In the genomic region with DNA sequence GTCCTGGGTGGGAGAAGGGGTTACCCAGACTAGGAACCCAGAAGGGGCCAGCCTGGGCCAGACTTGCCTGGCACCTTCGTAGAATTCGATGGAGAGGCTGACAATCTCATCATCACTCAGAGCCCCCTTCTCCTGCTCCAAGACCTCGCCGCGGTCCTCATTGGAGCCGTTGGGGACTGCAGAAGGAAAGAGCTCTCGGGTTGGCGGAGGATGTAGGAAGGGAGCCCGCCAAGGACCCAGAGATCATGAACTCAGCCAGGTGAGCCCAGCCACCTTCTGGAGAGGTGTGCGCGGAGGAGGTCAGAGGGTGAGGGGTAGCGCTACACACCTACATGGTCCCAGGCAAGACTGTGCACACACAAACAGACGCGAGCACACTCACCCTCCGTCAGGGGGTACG, we compare ENCODE assay signal across 26 cellular contexts. TPM values are rescaled to one million over a fixed set of nuclear protein-coding genes. Genes with fewer than 3 reads are reported as not detected.
A peak's percentile ranks its signal among the peaks of the same experiment; 100 is the strongest.
DNase-seq lines count a peak whose midpoint lies in the region; ATAC-seq, FAIRE-seq and TF ChIP-seq lines count a peak whose summit lies in the region.
"Had no signal": no experiment of that assay in that cellular context is flagged by ENCODE, and none has a peak within 500 bp of the region (broad histone marks: within the 10 kb centered on the region; RNA-seq: fewer than 3 reads in every experiment).

No MANE protein-coding gene starts in this region.

- in situ Hi-C loops in HepG2 (cut with HindIII; ENCODE audit: extremely low pct_ligation_motif_present, low pct_unique_long_range_greater_than_20kb) = no loop called here

- H3K27ac Mint-ChIP-seq in astrocyte (ENCODE audit: unreplicated experiment) = peak overlapping the region; percentile 26
- H3K27ac Mint-ChIP-seq: CD4-positive, CD25-positive, alpha-beta regulatory T cell; CD8-positive, alpha-beta memory T cell; GM23338 had no signal

- H3K9me3 ChIP-seq in HepG2 (ENCODE audit: low read length) (no peaks in the 10 kb centered on the region), right lobe of liver (no peaks in the 10 kb centered on the region), astrocyte (ENCODE audit: insufficient read depth, low read depth, low read length) (no peaks in the 10 kb centered on the region), osteoblast (ENCODE audit: low read depth, low read length) (no peaks in the 10 kb centered on the region), breast epithelium (no peaks in the 10 kb centered on the region)
- H3K9me3 ChIP-seq: A549, BE2C had no signal

- no TSS peak for BruUV-seq in HepG2 (replicated peaks; lab: Mats Ljungman, UMichigan)

- TF ChIP-seq CTCF in HepG2 (CRISPR knock-in tag; IDR thresholded peaks at IDR 0.05) (no peak), right lobe of liver (IDR thresholded peaks at IDR 0.05) (no peak), astrocyte (IDR thresholded peaks at IDR 0.05; ENCODE audit: insufficient read depth, low read depth, low read length) (no peak), osteoblast (IDR thresholded peaks at IDR 0.05; ENCODE audit: extremely low read depth, low read depth, low read length) (no peak), breast epithelium (IDR thresholded peaks at IDR 0.05) (no peak)

- TF ChIP-seq EP300 in HepG2 (IDR thresholded peaks at IDR 0.05; ENCODE audit: low read depth in 2 of 2, low read length in 2 of 2) (no peak), HepG2 (CRISPR knock-in tag; IDR thresholded peaks at IDR 0.05; ENCODE audit: borderline replicate concordance) (no peak)

- H3K27me3 Mint-ChIP-seq in astrocyte (ENCODE audit: low read depth, unreplicated experiment) = no peaks in the 10 kb centered on the region
- H3K27me3 Mint-ChIP-seq: CD4-positive, CD25-positive, alpha-beta regulatory T cell had no signal

- intact Hi-C loops in HepG2 (cut with micrococcal nuclease; ENCODE audit: unreplicated experiment) = no loop called here
- intact Hi-C loops in right lobe of liver (cut with DNase I) = loop anchor here in 1 of 2 donors (5.0 kb wide), 1 partner anchor 56 kb away; no protein-coding TSS in a partner anchor
- intact Hi-C loops in breast epithelium (cut with DNase I; ENCODE audit: low total_unique reads) = loop anchor here (1.0 to 5.0 kb wide), 2 partner anchors 40 to 61 kb away; no protein-coding TSS in a partner anchor

- FAIRE-seq in HepG2 (lab: Jason Lieb, UNC) = no peak
- FAIRE-seq in astrocyte (lab: Jason Lieb, UNC) = no peak
- FAIRE-seq: A549, D721Med, GM12891, GM18507, H54 had no signal

- H3K4me3 ChIP-seq in HepG2 (replicated peaks in 1 of 3; ENCODE audit: insufficient read depth in 1 of 3, low read depth in 2 of 3, low read length in 3 of 3) (no peak overlapping the region), right lobe of liver (no peak overlapping the region), H7 (ENCODE audit: insufficient read depth, low read depth, low read length) (no peak overlapping the region), astrocyte (ENCODE audit: insufficient read depth, low read depth, low read length) (no peak overlapping the region), osteoblast (ENCODE audit: insufficient read depth, low read length) (no peak overlapping the region), breast epithelium (no peak overlapping the region)
- H3K4me3 ChIP-seq: A549, GM23338 had no signal

- POLR2A ChIA-PET in HepG2 (lab: Yijun Ruan, JAX) = no interaction called here

- H4K20me1 ChIP-seq in HepG2 (ENCODE audit: insufficient read depth, low read length) (peaks cover 39% of the 10 kb centered on the region), astrocyte (ENCODE audit: insufficient read depth, low read length) (peaks cover 84% of the 10 kb centered on the region), osteoblast (ENCODE audit: insufficient read depth, low read length) (peaks cover 65% of the 10 kb centered on the region)

- H3K27me3 ChIP-seq in HepG2 (ENCODE audit: control insufficient read depth in 1 of 2, insufficient read depth in 2 of 2, low read length in 2 of 2) (no peaks in the 10 kb centered on the region), right lobe of liver (no peaks in the 10 kb centered on the region), H7 (ENCODE audit: control insufficient read depth, insufficient read depth, low read length) (no peaks in the 10 kb centered on the region), astrocyte (ENCODE audit: insufficient read depth, low read length) (no peaks in the 10 kb centered on the region), osteoblast (ENCODE audit: insufficient read depth, low read length) (no peaks in the 10 kb centered on the region), breast epithelium (no peaks in the 10 kb centered on the region)
- H3K27me3 ChIP-seq: BE2C had no signal

- H3K4me2 ChIP-seq in HepG2 (ENCODE audit: low read depth, low read length) = no peak overlapping the region
- H3K4me2 ChIP-seq in astrocyte (ENCODE audit: low read length) = no peak overlapping the region
- no peak overlapping the region for H3K4me2 ChIP-seq in osteoblast (ENCODE audit: insufficient read depth, low read length)
- H3K4me2 ChIP-seq: A549, GM23338 had no signal

- ATAC-seq in HepG2 (no peak), right lobe of liver (no peak)
- ATAC-seq: A549, GM23338 had no signal

- no peak for TF ChIP-seq RAD21 in HepG2 (CRISPR knock-in tag; IDR thresholded peaks at IDR 0.05)

- peaks cover 41% of the 10 kb centered on the region for H3K79me2 ChIP-seq in HepG2 (ENCODE audit: insufficient read depth, low read length)
- peaks cover 49% of the 10 kb centered on the region for H3K79me2 ChIP-seq in astrocyte (ENCODE audit: insufficient read depth, low read length)
- H3K79me2 ChIP-seq in osteoblast (ENCODE audit: insufficient read depth, low read length) = peaks cover 67% of the 10 kb centered on the region

- H3K4me1 ChIP-seq in HepG2 (ENCODE audit: insufficient read depth, low read length) (peaks cover 41% of the 10 kb centered on the region), right lobe of liver (peaks cover 0 to 18% (median 0%) of the 10 kb centered on the region in 4 donors), astrocyte (ENCODE audit: insufficient read depth, low read length) (peaks cover 14% of the 10 kb centered on the region), osteoblast (ENCODE audit: insufficient read depth, low read length) (peaks cover 30% of the 10 kb centered on the region), breast epithelium (peaks cover 12% of the 10 kb centered on the region in 2 donors)

- H2AFZ ChIP-seq in HepG2 (ENCODE audit: low read length) (no peak overlapping the region), astrocyte (ENCODE audit: low read depth, low read length) (no peak overlapping the region), osteoblast (ENCODE audit: low read length) (no peak overlapping the region)
- H2AFZ ChIP-seq: GM23338 had no signal

- peaks cover 30 to 59% of the 10 kb centered on the region in 2 experiments for H3K36me3 ChIP-seq in HepG2 (replicated peaks in 1 of 2; ENCODE audit: control insufficient read depth in 1 of 2, insufficient read depth in 2 of 2, low read length in 2 of 2)
- peaks cover 0 to under 1% (median 0%) of the 10 kb centered on the region in 4 donors for H3K36me3 ChIP-seq in right lobe of liver
- peaks cover 26% of the 10 kb centered on the region for H3K36me3 ChIP-seq in H7 (replicated peaks; ENCODE audit: control insufficient read depth, insufficient read depth, low read length)
- peaks cover 17% of the 10 kb centered on the region for H3K36me3 ChIP-seq in astrocyte (ENCODE audit: insufficient read depth, low read length)
- H3K36me3 ChIP-seq in osteoblast (ENCODE audit: insufficient read depth, low read length) = peaks cover 53% of the 10 kb centered on the region
- H3K36me3 ChIP-seq in breast epithelium = no peaks in the 10 kb centered on the region

- no peak for DNase-seq in HepG2 (ENCODE audit: low spot score)
- no peak for DNase-seq in right lobe of liver
- DNase-seq in H7 = peak; percentile 30
- DNase-seq in astrocyte (ENCODE audit: low read depth) = no peak
- DNase-seq in osteoblast (ENCODE audit: insufficient read length, low spot score, missing footprints) = peak; percentile 46
- no peak for DNase-seq in central memory CD4-positive, alpha-beta T cell
- DNase-seq in breast epithelium (ENCODE audit: low spot score in 2 of 2) = no peak
- no peak for DNase-seq in NCI-H345 (lab: John Stamatoyannopoulos, UW)
- DNase-seq: 8988T; ACHN; AML-193; BE2C; CD4-positive, CD25-positive, alpha-beta regulatory T cell; CD8-positive, alpha-beta memory T cell; DMS 273 treated with DMSO at 0.1 percent for 48 hours; DMS79; EL; GF-D8; HCEC 1CT had no signal

- CTCF ChIA-PET in HepG2 (lab: Yijun Ruan, JAX; ENCODE audit: low intra/inter-chr PET ratio, low total read pairs) = no interaction called here

- peaks cover 12% of the 10 kb centered on the region for H3K4me1 Mint-ChIP-seq in astrocyte (ENCODE audit: low read depth, unreplicated experiment)

- no peak overlapping the region for H3K27ac ChIP-seq in HepG2 (ENCODE audit: extremely low read length, insufficient read depth, low read length)
- no peak overlapping the region for H3K27ac ChIP-seq in right lobe of liver
- no peak overlapping the region for H3K27ac ChIP-seq in astrocyte (ENCODE audit: low read depth, low read length)
- no peak overlapping the region for H3K27ac ChIP-seq in osteoblast (ENCODE audit: low read depth, low read length)
- H3K27ac ChIP-seq in breast epithelium = no peak overlapping the region
- H3K27ac ChIP-seq: A549, C4-2B had no signal

- WGBS in HepG2 (ENCODE audit: low lambda C conversion rate) = 97% methylated on average over 16 of the region's 16 CpGs
- 88% methylated on average over 4 of the region's 16 CpGs for WGBS in right lobe of liver (ENCODE audit: insufficient coverage, low coverage, low lambda C conversion rate, missing lambda C conversion rate)

- no peak for TF ChIP-seq POLR2A in HepG2 (IDR thresholded peaks at IDR 0.05; ENCODE audit: insufficient read depth in 1 of 2, low read depth in 2 of 2, low read length in 2 of 2)
- TF ChIP-seq POLR2A in right lobe of liver (IDR thresholded peaks at IDR 0.05) = no peak
- no peak for TF ChIP-seq POLR2A in breast epithelium (IDR thresholded peaks at IDR 0.05)

- no peak overlapping the region for H3K4me3 Mint-ChIP-seq in astrocyte (ENCODE audit: unreplicated experiment)
- H3K4me3 Mint-ChIP-seq: CD4-positive, CD25-positive, alpha-beta regulatory T cell; CD8-positive, alpha-beta memory T cell; GM23338 had no signal

- peaks cover 11% of the 10 kb centered on the region for H3K36me3 Mint-ChIP-seq in astrocyte (ENCODE audit: low read depth, unreplicated experiment)
- H3K36me3 Mint-ChIP-seq: CD4-positive, CD25-positive, alpha-beta regulatory T cell had no signal

- H3K9ac ChIP-seq in HepG2 (ENCODE audit: insufficient read depth, low read depth, low read length) (no peak overlapping the region), astrocyte (ENCODE audit: low read length) (no peak overlapping the region)

- H3K9me3 Mint-ChIP-seq in astrocyte (ENCODE audit: unreplicated experiment) = no peaks in the 10 kb centered on the region
- H3K9me3 Mint-ChIP-seq: CD8-positive, alpha-beta memory T cell; GM23338 had no signal

RNA-seq across cellular contexts. Expression of a gene that starts 8.5 kb away (rescaled TPM):
- total RNA-seq in HepG2 (2016; rRNA removed; fragmentation: Illumina TruSeq; extraction: Trizol) (34.1 and 42.6 TPM in 2 replicates), right lobe of liver (10 to 100 TPM; 34.2 to 88.1 (median 55.1) TPM), astrocyte (12.0 and 13.1 TPM in 2 replicates), osteoblast (3.5 and 3.6 TPM in 2 replicates), breast epithelium (10 to 100 TPM in 2 of 3 donors, 1 to 10 TPM in 1; 8.9 to 15.0 (median 12.5) TPM)
- total RNA-seq in HepG2 (2016; cell fraction: cytosol; rRNA removed; fragmentation: Illumina TruSeq; extraction: Trizol; ENCODE audit: low read depth) = 64.2 and 89.3 TPM in 2 replicates
- total RNA-seq in HepG2 (2016; cell fraction: insoluble cytoplasmic fraction; rRNA removed; fragmentation: Illumina TruSeq; extraction: Trizol) = 38.9 and 39.2 TPM in 2 replicates
- total RNA-seq in HepG2 (2016; cell fraction: membrane; rRNA removed; fragmentation: Illumina TruSeq; extraction: Trizol) = 72.8 and 92.2 TPM in 2 replicates
- total RNA-seq in HepG2 (2016; cell fraction: nucleus; rRNA removed; fragmentation: Illumina TruSeq; extraction: Trizol) = 12.0 and 15.5 TPM in 2 replicates
- 30.0 and 34.9 TPM in 2 replicates for polyA plus RNA-seq in HepG2 (2011; rRNA removed)
- 15.0 and 24.9 TPM in 2 replicates for polyA plus RNA-seq in HepG2 (2011; cell fraction: cytosol; rRNA removed)
- polyA plus RNA-seq in HepG2 (2011; cell fraction: nucleus; rRNA removed) = 10.7 and 11.5 TPM in 2 replicates
- polyA plus RNA-seq in HepG2 (2012) = 34.2 TPM in 2 replicates
- polyA plus RNA-seq in HepG2 (2016; cell fraction: cytosol; fragmentation: Illumina TruSeq; extraction: Trizol; ENCODE audit: low read depth) = 183 and 249 TPM in 2 replicates
- polyA plus RNA-seq in HepG2 (2016; cell fraction: insoluble cytoplasmic fraction; fragmentation: Illumina TruSeq; extraction: Trizol; ENCODE audit: low read depth) = 69.7 and 77.8 TPM in 2 replicates
- 135 and 168 TPM in 2 replicates for polyA plus RNA-seq in HepG2 (2016; cell fraction: membrane; fragmentation: Illumina TruSeq; extraction: Trizol; ENCODE audit: low read depth)
- polyA plus RNA-seq in HepG2 (2016; cell fraction: nucleus; fragmentation: Illumina TruSeq; extraction: Trizol; ENCODE audit: insufficient read depth, low read depth) = 46.2 and 46.8 TPM in 2 replicates
- 16.1 and 27.0 TPM in 2 replicates for polyA minus RNA-seq in HepG2 (2011; rRNA and poly(A)+ RNA removed; ENCODE audit: low replicate concordance)
- 7.2 and 7.7 TPM in 2 replicates for polyA minus RNA-seq in HepG2 (2011; cell fraction: cytosol; rRNA and poly(A)+ RNA removed)
- polyA minus RNA-seq in HepG2 (2011; cell fraction: nucleus; rRNA and poly(A)+ RNA removed) = 7.1 and 8.1 TPM in 2 replicates
- 2.9 TPM in 2 replicates for total RNA-seq in H7 (2014; rRNA removed; shearing (Covaris generic))

RNA-seq across cellular contexts. Expression of a gene that starts 9.4 kb away (rescaled TPM):
- total RNA-seq in HepG2 (2016; rRNA removed; fragmentation: Illumina TruSeq; extraction: Trizol) (11.6 and 11.7 TPM in 2 replicates), right lobe of liver (1 to 10 TPM; 1.7 to 8.0 (median 3.9) TPM), astrocyte (68.2 and 73.7 TPM in 2 replicates), osteoblast (3.3 and 5.0 TPM in 2 replicates), breast epithelium (1 to 10 TPM; 6.4 to 9.5 (median 9.3) TPM)
- total RNA-seq in HepG2 (2016; cell fraction: cytosol; rRNA removed; fragmentation: Illumina TruSeq; extraction: Trizol; ENCODE audit: low read depth) = 12.6 and 19.2 TPM in 2 replicates
- 8.9 and 11.5 TPM in 2 replicates for total RNA-seq in HepG2 (2016; cell fraction: insoluble cytoplasmic fraction; rRNA removed; fragmentation: Illumina TruSeq; extraction: Trizol)
- 33.3 and 35.3 TPM in 2 replicates for total RNA-seq in HepG2 (2016; cell fraction: membrane; rRNA removed; fragmentation: Illumina TruSeq; extraction: Trizol)
- total RNA-seq in HepG2 (2016; cell fraction: nucleus; rRNA removed; fragmentation: Illumina TruSeq; extraction: Trizol) = 13.3 and 14.9 TPM in 2 replicates
- 29.4 and 30.6 TPM in 2 replicates for polyA plus RNA-seq in HepG2 (2011; rRNA removed)
- polyA plus RNA-seq in HepG2 (2011; cell fraction: cytosol; rRNA removed) = 18.7 and 30.8 TPM in 2 replicates
- 53.9 and 68.1 TPM in 2 replicates for polyA plus RNA-seq in HepG2 (2011; cell fraction: nucleus; rRNA removed)
- 32.6 and 40.9 TPM in 2 replicates for polyA plus RNA-seq in HepG2 (2012)
- 194 and 224 TPM in 2 replicates for polyA plus RNA-seq in HepG2 (2016; cell fraction: cytosol; fragmentation: Illumina TruSeq; extraction: Trizol; ENCODE audit: low read depth)
- polyA plus RNA-seq in HepG2 (2016; cell fraction: insoluble cytoplasmic fraction; fragmentation: Illumina TruSeq; extraction: Trizol; ENCODE audit: low read depth) = 44.1 and 62.1 TPM in 2 replicates
- polyA plus RNA-seq in HepG2 (2016; cell fraction: membrane; fragmentation: Illumina TruSeq; extraction: Trizol; ENCODE audit: low read depth) = 209 and 253 TPM in 2 replicates
- 85.1 and 95.0 TPM in 2 replicates for polyA plus RNA-seq in HepG2 (2016; cell fraction: nucleus; fragmentation: Illumina TruSeq; extraction: Trizol; ENCODE audit: insufficient read depth, low read depth)
- 11.1 and 38.8 TPM in 2 replicates for polyA minus RNA-seq in HepG2 (2011; rRNA and poly(A)+ RNA removed; ENCODE audit: low replicate concordance)
- polyA minus RNA-seq in HepG2 (2011; cell fraction: cytosol; rRNA and poly(A)+ RNA removed) = 30.5 and 32.4 TPM in 2 replicates
- polyA minus RNA-seq in HepG2 (2011; cell fraction: nucleus; rRNA and poly(A)+ RNA removed) = 13.9 and 14.2 TPM in 2 replicates
- total RNA-seq in H7 (2014; rRNA removed; shearing (Covaris generic)) = 19.3 and 27.0 TPM in 2 replicates
- polyA plus RNA-seq: CD4-positive, CD25-positive, alpha-beta regulatory T cell had no signal

RNA-seq across cellular contexts. Expression of a gene that starts 13.9 kb away (rescaled TPM):
- 517 and 688 TPM in 2 replicates for total RNA-seq in HepG2 (2016; rRNA removed; fragmentation: Illumina TruSeq; extraction: Trizol)
- total RNA-seq in HepG2 (2016; cell fraction: cytosol; rRNA removed; fragmentation: Illumina TruSeq; extraction: Trizol; ENCODE audit: low read depth) = 265 and 305 TPM in 2 replicates
- total RNA-seq in HepG2 (2016; cell fraction: insoluble cytoplasmic fraction; rRNA removed; fragmentation: Illumina TruSeq; extraction: Trizol) = 517 and 718 TPM in 2 replicates
- 175 and 189 TPM in 2 replicates for total RNA-seq in HepG2 (2016; cell fraction: membrane; rRNA removed; fragmentation: Illumina TruSeq; extraction: Trizol)
- total RNA-seq in HepG2 (2016; cell fraction: nucleus; rRNA removed; fragmentation: Illumina TruSeq; extraction: Trizol) = 146 and 163 TPM in 2 replicates
- polyA plus RNA-seq in HepG2 (2011; rRNA removed) = 317 and 366 TPM in 2 replicates
- polyA plus RNA-seq in HepG2 (2011; cell fraction: cytosol; rRNA removed) = 470 and 640 TPM in 2 replicates
- 121 and 122 TPM in 2 replicates for polyA plus RNA-seq in HepG2 (2011; cell fraction: nucleus; rRNA removed)
- 167 and 213 TPM in 2 replicates for polyA plus RNA-seq in HepG2 (2012)
- 206 and 222 TPM in 2 replicates for polyA plus RNA-seq in HepG2 (2016; cell fraction: cytosol; fragmentation: Illumina TruSeq; extraction: Trizol; ENCODE audit: low read depth)
- polyA plus RNA-seq in HepG2 (2016; cell fraction: insoluble cytoplasmic fraction; fragmentation: Illumina TruSeq; extraction: Trizol; ENCODE audit: low read depth) = 578 and 618 TPM in 2 replicates
- polyA plus RNA-seq in HepG2 (2016; cell fraction: membrane; fragmentation: Illumina TruSeq; extraction: Trizol; ENCODE audit: low read depth) = 134 and 136 TPM in 2 replicates
- 227 and 228 TPM in 2 replicates for polyA plus RNA-seq in HepG2 (2016; cell fraction: nucleus; fragmentation: Illumina TruSeq; extraction: Trizol; ENCODE audit: insufficient read depth, low read depth)
- polyA minus RNA-seq in HepG2 (2011; rRNA and poly(A)+ RNA removed; ENCODE audit: low replicate concordance) = 383 and 657 TPM in 2 replicates
- 84.9 and 103 TPM in 2 replicates for polyA minus RNA-seq in HepG2 (2011; cell fraction: cytosol; rRNA and poly(A)+ RNA removed)
- 32.9 and 35.0 TPM in 2 replicates for polyA minus RNA-seq in HepG2 (2011; cell fraction: nucleus; rRNA and poly(A)+ RNA removed)
- 100 to 1,000 TPM in 5 of 6 experiments, 10 to 100 TPM in 1; 85.2 to 183 (median 120) TPM for total RNA-seq in right lobe of liver
- total RNA-seq in H7 (2014; rRNA removed; shearing (Covaris generic)) = 514 and 530 TPM in 2 replicates
- 166 and 191 TPM in 2 replicates for total RNA-seq in astrocyte
- 235 and 267 TPM in 2 replicates for total RNA-seq in osteoblast
- total RNA-seq in breast epithelium = 100 to 1,000 TPM; 132 to 214 (median 167) TPM

RNA-seq across cellular contexts. Expression of a gene that starts 33.6 kb away (rescaled TPM):
- total RNA-seq in HepG2 (2016; rRNA removed; fragmentation: Illumina TruSeq; extraction: Trizol) (27.6 and 50.7 TPM in 2 replicates), right lobe of liver (10 to 100 TPM; 10.1 to 30.9 (median 25.6) TPM), astrocyte (18.1 and 20.9 TPM in 2 replicates), osteoblast (33.3 and 44.2 TPM in 2 replicates), breast epithelium (100 to 1,000 TPM in 1 of 3 donors, 10 to 100 TPM in 2; 41.9 to 101 (median 90.5) TPM)
- total RNA-seq in HepG2 (2016; cell fraction: cytosol; rRNA removed; fragmentation: Illumina TruSeq; extraction: Trizol; ENCODE audit: low read depth) = 41.1 and 41.6 TPM in 2 replicates
- total RNA-seq in HepG2 (2016; cell fraction: insoluble cytoplasmic fraction; rRNA removed; fragmentation: Illumina TruSeq; extraction: Trizol) = 23.9 and 54.9 TPM in 2 replicates
- total RNA-seq in HepG2 (2016; cell fraction: membrane; rRNA removed; fragmentation: Illumina TruSeq; extraction: Trizol) = 44.6 and 48.3 TPM in 2 replicates
- total RNA-seq in HepG2 (2016; cell fraction: nucleus; rRNA removed; fragmentation: Illumina TruSeq; extraction: Trizol) = 51.1 and 58.3 TPM in 2 replicates
- 69.5 TPM in 2 replicates for polyA plus RNA-seq in HepG2 (2011; rRNA removed)
- 20.9 and 26.0 TPM in 2 replicates for polyA plus RNA-seq in HepG2 (2011; cell fraction: cytosol; rRNA removed)
- 261 and 305 TPM in 2 replicates for polyA plus RNA-seq in HepG2 (2011; cell fraction: nucleus; rRNA removed)
- polyA plus RNA-seq in HepG2 (2012) = 56.0 and 70.4 TPM in 2 replicates
- polyA plus RNA-seq in HepG2 (2016; cell fraction: cytosol; fragmentation: Illumina TruSeq; extraction: Trizol; ENCODE audit: low read depth) = 2.1 and 3.2 TPM in 2 replicates
- polyA plus RNA-seq in HepG2 (2016; cell fraction: insoluble cytoplasmic fraction; fragmentation: Illumina TruSeq; extraction: Trizol; ENCODE audit: low read depth) = 25.3 and 28.2 TPM in 2 replicates
- polyA plus RNA-seq in HepG2 (2016; cell fraction: membrane; fragmentation: Illumina TruSeq; extraction: Trizol; ENCODE audit: low read depth) = 10.7 and 10.9 TPM in 2 replicates
- polyA plus RNA-seq in HepG2 (2016; cell fraction: nucleus; fragmentation: Illumina TruSeq; extraction: Trizol; ENCODE audit: insufficient read depth, low read depth) = 142 and 147 TPM in 2 replicates
- polyA minus RNA-seq in HepG2 (2011; rRNA and poly(A)+ RNA removed; ENCODE audit: low replicate concordance) = 89.8 and 99.9 TPM in 2 replicates
- 29.2 and 32.2 TPM in 2 replicates for polyA minus RNA-seq in HepG2 (2011; cell fraction: cytosol; rRNA and poly(A)+ RNA removed)
- 156 and 194 TPM in 2 replicates for polyA minus RNA-seq in HepG2 (2011; cell fraction: nucleus; rRNA and poly(A)+ RNA removed)
- 17.8 and 22.1 TPM in 2 replicates for total RNA-seq in H7 (2014; rRNA removed; shearing (Covaris generic))

Comparison
In these comparisons a context has a peak if more than half of its experiments do, and no peak if none do; other contexts are left out.
1. DNase-seq: peak in H7 (single experiment) and osteoblast (single experiment); none in HepG2 (single experiment), right lobe of liver (0 of 3), astrocyte (single experiment), central memory CD4-positive, alpha-beta T cell (single experiment), breast epithelium (0 of 2) and NCI-H345 (single experiment).